In the genomic region with DNA sequence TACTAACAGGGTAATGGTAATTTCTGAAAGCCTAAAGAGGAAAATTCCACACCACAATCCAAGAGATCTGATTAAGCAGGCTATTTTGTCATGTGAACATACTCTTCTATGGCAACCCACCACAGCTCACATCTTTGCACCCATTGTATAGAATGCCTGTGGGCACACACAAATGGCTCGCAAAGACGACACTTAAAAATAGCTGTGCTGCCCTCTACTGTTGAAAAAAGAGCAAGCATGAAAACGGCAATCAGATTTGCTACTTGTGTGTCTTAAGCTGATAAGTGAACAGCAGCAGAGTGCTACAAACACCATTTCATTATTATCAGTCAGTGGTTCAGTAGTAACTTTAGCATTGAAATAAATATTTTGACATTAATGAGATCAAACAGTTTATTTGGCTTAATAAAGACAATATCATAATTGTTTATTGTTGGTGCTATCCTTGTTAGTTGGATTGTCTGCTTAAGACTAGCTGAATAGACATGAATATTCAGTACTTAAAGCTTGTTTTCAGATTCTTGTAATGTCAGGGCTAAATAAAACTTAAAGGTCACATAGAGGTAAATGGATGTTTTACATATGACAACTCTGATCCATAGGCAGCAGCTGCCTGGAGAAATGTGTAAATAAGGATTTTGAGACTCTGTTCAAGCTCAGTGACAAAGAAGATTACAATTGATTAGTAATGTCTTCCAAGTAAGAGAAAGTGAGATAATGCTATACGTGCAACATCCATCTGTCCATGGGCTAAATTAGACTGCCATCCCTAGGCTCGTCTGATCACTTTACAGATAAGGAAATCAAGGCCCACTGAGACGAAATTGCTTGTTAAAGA, we compare ENCODE assay signal across 9 cellular contexts.
DNase-seq lines count a peak whose midpoint lies in the region; ATAC-seq and TF ChIP-seq lines count a peak whose summit lies in the region.
"Had no signal": no experiment of that assay in that cellular context is flagged by ENCODE, and none has a peak within 500 bp of the region (broad histone marks: within the 10 kb centered on the region; RNA-seq: fewer than 3 reads in every experiment).

No MANE protein-coding gene starts in this region.

- H3K9me3 Mint-ChIP-seq in endothelial cell (ENCODE audit: unreplicated experiment): no peaks in the 10 kb centered on the region
- H3K9me3 Mint-ChIP-seq in progenitor cell of endocrine pancreas (ENCODE audit: low read depth): peaks cover 18% of the 10 kb centered on the region
- H3K9me3 Mint-ChIP-seq: activated naive CD4-positive, alpha-beta T cell treated with anti-CD3 and anti-CD28 coated beads, Interleukin-2, amount 50 U/mL, for 24 hours had no signal

- no peak overlapping the region for H3K4me2 ChIP-seq in OCI-LY3 (ENCODE audit: low read length)

- no peaks in the 10 kb centered on the region for H3K36me3 Mint-ChIP-seq in endothelial cell (ENCODE audit: low read depth, unreplicated experiment)
- peaks cover 12% of the 10 kb centered on the region for H3K36me3 Mint-ChIP-seq in progenitor cell of endocrine pancreas (ENCODE audit: insufficient read depth)
- H3K36me3 Mint-ChIP-seq: activated naive CD4-positive, alpha-beta T cell treated with anti-CD3 and anti-CD28 coated beads, Interleukin-2, amount 50 U/mL, for 24 hours had no signal

- H3K4me3 ChIP-seq in OCI-LY3 (ENCODE audit: low read length): no peak overlapping the region
- H3K4me3 ChIP-seq in coronary artery: no peak overlapping the region

- ATAC-seq in GM19468 (IDR thresholded peaks at IDR 0.05; ENCODE audit: extremely low read depth, unreplicated experiment): peak; percentile 67
- peak; percentile 95 for ATAC-seq in HG03565 (IDR thresholded peaks at IDR 0.05; ENCODE audit: unreplicated experiment)

- H3K9ac ChIP-seq in OCI-LY3 (ENCODE audit: low read length): no peak overlapping the region

- no peak overlapping the region for H2AFZ ChIP-seq in OCI-LY3 (ENCODE audit: low read depth, low read length)

- H4K20me1 ChIP-seq in OCI-LY3 (ENCODE audit: insufficient read depth, low read length): no peaks in the 10 kb centered on the region

- no peaks in the 10 kb centered on the region for H3K4me1 Mint-ChIP-seq in endothelial cell (ENCODE audit: unreplicated experiment)
- H3K4me1 Mint-ChIP-seq in progenitor cell of endocrine pancreas (ENCODE audit: low read depth): peaks cover 31% of the 10 kb centered on the region
- H3K4me1 Mint-ChIP-seq: activated naive CD4-positive, alpha-beta T cell treated with anti-CD3 and anti-CD28 coated beads, Interleukin-2, amount 50 U/mL, for 24 hours had no signal

- H3K27ac Mint-ChIP-seq in endothelial cell (ENCODE audit: unreplicated experiment) (no peak overlapping the region), progenitor cell of endocrine pancreas (no peak overlapping the region)
- H3K27ac Mint-ChIP-seq: activated naive CD4-positive, alpha-beta T cell treated with anti-CD3 and anti-CD28 coated beads, Interleukin-2, amount 50 U/mL, for 24 hours had no signal

- no peak overlapping the region for H3K4me3 Mint-ChIP-seq in endothelial cell (ENCODE audit: unreplicated experiment)
- no peak overlapping the region for H3K4me3 Mint-ChIP-seq in progenitor cell of endocrine pancreas (ENCODE audit: low read depth)
- H3K4me3 Mint-ChIP-seq: activated naive CD4-positive, alpha-beta T cell treated with anti-CD3 and anti-CD28 coated beads, Interleukin-2, amount 50 U/mL, for 24 hours had no signal

- H3K27me3 ChIP-seq in OCI-LY3 (ENCODE audit: low read depth, low read length): peaks cover 2% of the 10 kb centered on the region; the same call in 1 of the 2 replicates

- no peaks in the 10 kb centered on the region for H3K36me3 ChIP-seq in OCI-LY3 (replicated peaks; ENCODE audit: low read depth, low read length)

- no peaks in the 10 kb centered on the region for H3K4me1 ChIP-seq in OCI-LY3 (ENCODE audit: low read length)

- H3K27ac ChIP-seq in OCI-LY3 (ENCODE audit: low read length): no peak overlapping the region
- H3K27ac ChIP-seq in coronary artery: no peak overlapping the region

- H3K79me2 ChIP-seq in OCI-LY3 (ENCODE audit: low read length): no peaks in the 10 kb centered on the region

- H3K27me3 Mint-ChIP-seq in endothelial cell (ENCODE audit: unreplicated experiment) (no peaks in the 10 kb centered on the region), progenitor cell of endocrine pancreas (no peaks in the 10 kb centered on the region)
- H3K27me3 Mint-ChIP-seq: activated naive CD4-positive, alpha-beta T cell treated with anti-CD3 and anti-CD28 coated beads, Interleukin-2, amount 50 U/mL, for 24 hours had no signal

- no peaks in the 10 kb centered on the region for H3K9me3 ChIP-seq in OCI-LY3 (ENCODE audit: insufficient read depth, low read length)

- peak; percentile 57 for DNase-seq in SIG-M5 treated with dmso at 0.1 percent for 504 hours (lab: John Stamatoyannopoulos, UW; ENCODE audit: unreplicated experiment)
- no peak for DNase-seq in SIG-M5 (lab: John Stamatoyannopoulos, UW)
- peak; percentile 27 for DNase-seq in endothelial cell (ENCODE audit: low spot score)
- DNase-seq in progenitor cell of endocrine pancreas (ENCODE audit: low spot score, unreplicated experiment): no peak
- no peak for DNase-seq in coronary artery (ENCODE audit: low spot score)

- TF ChIP-seq CTCF in OCI-LY3 (IDR thresholded peaks at IDR 0.05; ENCODE audit: low read depth, low read length) (peak; percentile 83), endothelial cell (IDR thresholded peaks at IDR 0.05; ENCODE audit: unreplicated experiment) (peak; percentile 61), progenitor cell of endocrine pancreas (IDR thresholded peaks at IDR 0.05; ENCODE audit: unreplicated experiment) (peak; percentile 58), coronary artery (IDR thresholded peaks at IDR 0.05) (no peak)

Comparison
In these comparisons a context has a peak if more than half of its experiments do, and no peak if none do; other contexts are left out.
1. DNase-seq: peak in SIG-M5 treated with dmso at 0.1 percent for 504 hours (single experiment) and endothelial cell (single experiment); none in SIG-M5 (single experiment), progenitor cell of endocrine pancreas (single experiment) and coronary artery (single experiment).